Comparison of ENCODE assay signal across 12 cellular contexts in the genomic region with DNA sequence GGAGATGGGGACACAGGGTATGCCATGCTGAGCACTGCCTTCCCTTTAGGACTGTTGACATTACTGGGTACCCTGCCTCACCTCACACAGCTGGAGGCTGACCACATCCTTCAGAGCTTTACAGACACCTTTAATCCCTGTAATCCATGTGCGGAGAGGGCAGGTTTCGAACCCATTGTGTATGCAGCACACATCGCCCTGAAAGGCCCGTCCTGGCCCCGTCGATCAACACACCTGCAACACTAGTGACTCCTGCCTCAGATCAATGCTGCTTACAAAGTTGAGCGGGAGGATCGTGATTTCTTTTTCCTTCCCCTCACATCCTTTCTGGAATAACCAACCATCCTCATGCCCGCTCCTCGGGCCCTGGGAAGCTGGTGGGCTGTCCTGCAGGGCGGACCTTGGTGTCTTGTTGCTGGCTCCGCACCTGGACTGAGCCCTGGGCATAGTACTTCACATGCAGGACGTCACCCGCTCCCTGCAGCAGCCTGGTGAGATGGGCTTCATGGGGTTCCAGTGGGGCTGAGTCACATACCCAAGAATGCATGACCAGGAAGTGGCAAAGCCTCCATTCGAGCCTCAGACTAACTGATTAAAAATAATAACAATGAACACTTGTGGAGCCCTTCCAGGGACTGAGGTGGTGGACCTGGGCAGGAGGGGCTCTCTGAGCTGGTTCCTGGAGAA.
DNase-seq lines count a peak whose midpoint lies in the region; ATAC-seq and TF ChIP-seq lines count a peak whose summit lies in the region.
"Had no signal": no experiment of that assay in that cellular context is flagged by ENCODE, and none has a peak within 500 bp of the region (broad histone marks: within the 10 kb centered on the region; RNA-seq: fewer than 3 reads in every experiment).

No MANE protein-coding gene starts in this region.

- WGBS in IMR-90 (ENCODE audit: extremely low coverage in 2 of 2, insufficient read length in 1 of 2), 2 experiments = 100% methylated on average over 2 of the region's 15 CpGs; no CpG with 5 or more reads in 1 of the 2 experiments

- dilution Hi-C loops in IMR-90 (cut with HindIII; ENCODE audit: low sequenced_read_pairs, unreplicated experiment) = no loop called here

- peak overlapping the region; percentile 38 for H2AK5ac ChIP-seq in IMR-90 (ENCODE audit: low read depth, low read length)

- H4K8ac ChIP-seq in IMR-90 (ENCODE audit: low read depth in 2 of 2, low read length in 2 of 2) = no peak overlapping the region

- H3K9me3 Mint-ChIP-seq in Calu3 (ENCODE audit: low read depth, unreplicated experiment) = no peaks in the 10 kb centered on the region
- no peaks in the 10 kb centered on the region for H3K9me3 Mint-ChIP-seq in activated CD8-positive, alpha-beta T cell treated with anti-CD3 and anti-CD28 coated beads for 36 hours
- H3K9me3 Mint-ChIP-seq: stimulated activated naive CD8-positive, alpha-beta T cell treated with anti-CD3 and anti-CD28 coated beads, Interleukin-15, amount 100 ng/mL, for 72 hours had no signal

- H3K4ac ChIP-seq in IMR-90 (ENCODE audit: low read depth, low read length) = no peak overlapping the region; the same call in 1 of the 2 replicates

- CTCF ChIA-PET in Calu3 (lab: Charles Lee) = interaction anchor here (0.5 to 1.1 kb wide), 3 partner anchors 10 to 306 kb away, joined by 3 to 4 read pairs (median 3); no protein-coding TSS in a partner anchor
- CTCF ChIA-PET in IMR-90 (lab: Yijun Ruan, JAX) = no interaction called here
- CTCF ChIA-PET in activated CD8-positive, alpha-beta T cell treated with anti-CD3 and anti-CD28 coated beads for 36 hours (lab: Charles Lee) = no interaction called here

- H3K27me3 ChIP-seq in IMR-90 (ENCODE audit: control insufficient read depth, insufficient read depth, low read length) = no peaks in the 10 kb centered on the region
- H3K27me3 ChIP-seq in osteoblast (ENCODE audit: insufficient read depth, low read length) = no peaks in the 10 kb centered on the region
- H3K27me3 ChIP-seq: cardiac muscle cell had no signal

- no peak for TF ChIP-seq CTCF in Calu3 (IDR thresholded peaks at IDR 0.05; ENCODE audit: unreplicated experiment)
- TF ChIP-seq CTCF in IMR-90 (conservative IDR thresholded peaks at IDR 0.05; ENCODE audit: low read depth, low read length) = no peak
- no peak for TF ChIP-seq CTCF in osteoblast (IDR thresholded peaks at IDR 0.05; ENCODE audit: extremely low read depth, low read depth, low read length)
- no peak for TF ChIP-seq CTCF in activated CD8-positive, alpha-beta T cell treated with anti-CD3 and anti-CD28 coated beads for 36 hours (IDR thresholded peaks at IDR 0.05)

- H3K27ac Mint-ChIP-seq in Calu3 (ENCODE audit: unreplicated experiment) = peak overlapping the region; percentile 81
- no peak overlapping the region for H3K27ac Mint-ChIP-seq in activated CD8-positive, alpha-beta T cell treated with anti-CD3 and anti-CD28 coated beads for 36 hours

- DNase-seq in Calu3 = peak; percentile 79
- peak; percentile 67 for DNase-seq in IMR-90
- peak; percentile 39 for DNase-seq in ecto neural progenitor cell (ENCODE audit: low spot score)
- peak; percentile 88 for DNase-seq in osteoblast (ENCODE audit: insufficient read length, low spot score, missing footprints)
- DNase-seq in Right ventricle myocardium superior = no peak
- DNase-seq in stimulated activated CD4-positive, alpha-beta T cell treated with anti-CD3 and anti-CD28 coated beads, Interleukin-12 subunit alpha, Interleukin-12 subunit beta, amount 100 ng/mL, for 4 hours = no peak
- no peak for DNase-seq in NCI-H2171 (lab: John Stamatoyannopoulos, UW)
- no peak for DNase-seq in activated CD8-positive, alpha-beta T cell treated with anti-CD3 and anti-CD28 coated beads for 36 hours
- DNase-seq: NCI-H187 treated with DMSO at 0.1 percent for 48 hours; stimulated activated naive CD8-positive, alpha-beta T cell treated with anti-CD3 and anti-CD28 coated beads, Interleukin-15, amount 100 ng/mL, for 72 hours had no signal

- H2BK120ac ChIP-seq in IMR-90 (ENCODE audit: low read depth, low read length) = peak overlapping the region; percentile 32

- 0 out of 3 replicates have a peak overlapping the region, but pooled peaks have one; percentile 72 for H2BK15ac ChIP-seq in IMR-90 (ENCODE audit: low read depth, low read length)

- H2AFZ ChIP-seq in IMR-90 (replicated peaks; ENCODE audit: low read length, poor library complexity) (peak overlapping the region; percentile 81), osteoblast (ENCODE audit: low read length) (peak overlapping the region; percentile 50)

- H3K9me3 ChIP-seq in IMR-90 (ENCODE audit: control insufficient read depth, insufficient read depth, low read length) = no peaks in the 10 kb centered on the region
- H3K9me3 ChIP-seq in osteoblast (ENCODE audit: low read depth, low read length) = no peaks in the 10 kb centered on the region

- in situ Hi-C loops in IMR-90 (cut with MboI; ENCODE audit: low sequenced_read_pairs) = no loop called here

- no peak overlapping the region for H4K91ac ChIP-seq in IMR-90 (ENCODE audit: insufficient read depth, low read depth, low read length)

- intact Hi-C loops in Calu3 (cut with micrococcal nuclease; ENCODE audit: unreplicated experiment) = no loop called here
- intact Hi-C loops in IMR-90 (cut with micrococcal nuclease) = no loop called here
- intact Hi-C loops in Right ventricle myocardium superior (cut with DNase I) = no loop called here
- intact Hi-C loops in activated CD8-positive, alpha-beta T cell treated with anti-CD3 and anti-CD28 coated beads for 36 hours (cut with micrococcal nuclease) = no loop called here

- H3K4me2 ChIP-seq in IMR-90 (ENCODE audit: low read depth, low read length) (no peak overlapping the region), osteoblast (ENCODE audit: insufficient read depth, low read length) (peak overlapping the region; percentile 43)

- H3K4me1 Mint-ChIP-seq in Calu3 (ENCODE audit: low read depth, unreplicated experiment) = peaks cover 27% of the 10 kb centered on the region
- no peaks in the 10 kb centered on the region for H3K4me1 Mint-ChIP-seq in activated CD8-positive, alpha-beta T cell treated with anti-CD3 and anti-CD28 coated beads for 36 hours (ENCODE audit: low read depth)
- H3K4me1 Mint-ChIP-seq: stimulated activated naive CD8-positive, alpha-beta T cell treated with anti-CD3 and anti-CD28 coated beads, Interleukin-15, amount 100 ng/mL, for 72 hours had no signal

- no peaks in the 10 kb centered on the region for H4K20me1 ChIP-seq in IMR-90 (ENCODE audit: insufficient read depth, low read length)
- no peaks in the 10 kb centered on the region for H4K20me1 ChIP-seq in osteoblast (ENCODE audit: insufficient read depth, low read length)

- H2AK9ac ChIP-seq in IMR-90 (replicated peaks; ENCODE audit: low read depth, low read length, poor library complexity) = peak overlapping the region; percentile 68

- H2BK5ac ChIP-seq in IMR-90 (ENCODE audit: low read depth, low read length, poor library complexity, severe bottlenecking) = no peak overlapping the region

- peak; percentile 81 for ATAC-seq in IMR-90 (ENCODE audit: low read depth)
- ATAC-seq in Right ventricle myocardium superior (ENCODE audit: poor library complexity) = no peak
- ATAC-seq in activated CD8-positive, alpha-beta T cell treated with anti-CD3 and anti-CD28 coated beads for 36 hours = no peak
- ATAC-seq: stimulated activated naive CD8-positive, alpha-beta T cell treated with anti-CD3 and anti-CD28 coated beads, Interleukin-15, amount 100 ng/mL, for 72 hours had no signal

- H3K36me3 Mint-ChIP-seq in Calu3 (ENCODE audit: insufficient read depth, unreplicated experiment) = peaks cover 5% of the 10 kb centered on the region
- no peaks in the 10 kb centered on the region for H3K36me3 Mint-ChIP-seq in activated CD8-positive, alpha-beta T cell treated with anti-CD3 and anti-CD28 coated beads for 36 hours (ENCODE audit: low read depth)

- H3K14ac ChIP-seq in IMR-90 (replicated peaks; ENCODE audit: low read depth, low read length) = no peak overlapping the region

- peaks cover 2% of the 10 kb centered on the region; the same call in 1 of the 2 replicates for H3K4me1 ChIP-seq in IMR-90 (ENCODE audit: control insufficient read depth, insufficient read depth, low read length)
- peaks cover 8% of the 10 kb centered on the region for H3K4me1 ChIP-seq in osteoblast (ENCODE audit: insufficient read depth, low read length)

- H3K9ac ChIP-seq in IMR-90 (ENCODE audit: low read depth, low read length) = no peak overlapping the region

- H3K79me2 ChIP-seq in osteoblast (ENCODE audit: insufficient read depth, low read length) = no peaks in the 10 kb centered on the region

- POLR2A ChIA-PET in IMR-90 (lab: Charles Lee; ENCODE audit: unreplicated experiment) = no interaction called here
- POLR2A ChIA-PET in activated CD8-positive, alpha-beta T cell treated with anti-CD3 and anti-CD28 coated beads for 36 hours (lab: Charles Lee) = no interaction called here

- BruUV-seq in Calu3 (replicated peaks; lab: Mats Ljungman, UMichigan) (no TSS peak), IMR-90 (replicated peaks; lab: Mats Ljungman, UMichigan) (no TSS peak)

- H3K27me3 Mint-ChIP-seq in Calu3 (ENCODE audit: unreplicated experiment) = no peaks in the 10 kb centered on the region
- H3K27me3 Mint-ChIP-seq in activated CD8-positive, alpha-beta T cell treated with anti-CD3 and anti-CD28 coated beads for 36 hours = peaks cover 2% of the 10 kb centered on the region

- H3K36me3 ChIP-seq in IMR-90 (ENCODE audit: control insufficient read depth, insufficient read depth, low read length) = no peaks in the 10 kb centered on the region
- H3K36me3 ChIP-seq in osteoblast (ENCODE audit: insufficient read depth, low read length) = no peaks in the 10 kb centered on the region
- H3K36me3 ChIP-seq: cardiac muscle cell had no signal

- H3K4me3 Mint-ChIP-seq in Calu3 (ENCODE audit: low read depth, unreplicated experiment) = peak overlapping the region; percentile 10
- no peak overlapping the region for H3K4me3 Mint-ChIP-seq in activated CD8-positive, alpha-beta T cell treated with anti-CD3 and anti-CD28 coated beads for 36 hours
- H3K4me3 Mint-ChIP-seq: stimulated activated naive CD8-positive, alpha-beta T cell treated with anti-CD3 and anti-CD28 coated beads, Interleukin-15, amount 100 ng/mL, for 72 hours had no signal

- no peak overlapping the region for H3K23ac ChIP-seq in IMR-90 (ENCODE audit: low read depth, low read length)

- H3K27ac ChIP-seq in IMR-90 (ENCODE audit: insufficient read depth, low read length) (no peak overlapping the region), osteoblast (ENCODE audit: low read depth, low read length) (no peak overlapping the region)
- H3K27ac ChIP-seq: cardiac muscle cell, HL-60 had no signal

- no peak for TF ChIP-seq RAD21 in IMR-90 (IDR thresholded peaks at IDR 0.05; ENCODE audit: low read length)

- H3K56ac ChIP-seq in IMR-90 (ENCODE audit: extremely low read depth, insufficient read depth, low read length) = no peak overlapping the region

- no peak overlapping the region for H4K5ac ChIP-seq in IMR-90 (ENCODE audit: low read depth, low read length)

- no peak overlapping the region for H3K18ac ChIP-seq in IMR-90 (ENCODE audit: low read depth, low read length)

- H3K79me1 ChIP-seq in IMR-90 (ENCODE audit: low read depth in 1 of 2, low read length in 2 of 2) = no peaks in the 10 kb centered on the region

- peaks cover 10% of the 10 kb centered on the region for H3K9me1 ChIP-seq in IMR-90 (ENCODE audit: insufficient read depth, low read length)

- TF ChIP-seq POLR2A in IMR-90 (IDR thresholded peaks at IDR 0.05; ENCODE audit: low read depth, low read length) = no peak

- peak overlapping the region; percentile 20; the same call in 1 of the 2 replicates for H2BK20ac ChIP-seq in IMR-90 (ENCODE audit: low read depth, low read length)

- H3K4me3 ChIP-seq in IMR-90 (ENCODE audit: insufficient read depth, low read depth, low read length) (no peak overlapping the region), osteoblast (ENCODE audit: insufficient read depth, low read length) (no peak overlapping the region)
- H3K4me3 ChIP-seq: cardiac muscle cell had no signal

Comparison
In these comparisons a context has a peak if more than half of its experiments do, and no peak if none do; other contexts are left out.
1. DNase-seq: peak in Calu3 (single experiment), IMR-90 (single experiment), ecto neural progenitor cell (single experiment) and osteoblast (single experiment); none in Right ventricle myocardium superior (single experiment), stimulated activated CD4-positive, alpha-beta T cell treated with anti-CD3 and anti-CD28 coated beads, Interleukin-12 subunit alpha, Interleukin-12 subunit beta, amount 100 ng/mL, for 4 hours (single experiment), NCI-H2171 (single experiment) and activated CD8-positive, alpha-beta T cell treated with anti-CD3 and anti-CD28 coated beads for 36 hours (single experiment).